ENCODE assay signal across 19 cellular contexts in genomic region chr13:88103824-88104223, GRCh38.
"Had no signal": no experiment of that assay in that cellular context is flagged by ENCODE, and none has a peak within 500 bp of the region (broad histone marks: within the 10 kb centered on the region; RNA-seq: fewer than 3 reads in every experiment).

No MANE protein-coding gene starts in this region.

- H3K27me3 Mint-ChIP-seq: activated naive CD4-positive, alpha-beta T cell treated with anti-CD3 and anti-CD28 coated beads, Interleukin-2, amount 50 U/mL, for 24 hours; effector memory CD8-positive, alpha-beta T cell; type B pancreatic cell had no signal

- H3K4me1 ChIP-seq: adrenal gland, foreskin keratinocyte, lower lobe of right lung had no signal

- H3K4me2 ChIP-seq: hepatocyte had no signal

- H3K79me2 ChIP-seq: hepatocyte had no signal

- H3K4me3 ChIP-seq: adrenal gland, hepatocyte, lower lobe of right lung had no signal

- H3K27ac ChIP-seq: adrenal gland, foreskin keratinocyte, hepatocyte, lower lobe of right lung, WERI-Rb-1 had no signal

- H3K36me3 ChIP-seq: adrenal gland, lower lobe of right lung, WERI-Rb-1 had no signal

- H3K4me3 Mint-ChIP-seq: activated naive CD4-positive, alpha-beta T cell treated with anti-CD3 and anti-CD28 coated beads, Interleukin-2, amount 50 U/mL, for 24 hours; effector memory CD8-positive, alpha-beta T cell; nephron; type B pancreatic cell had no signal

- ATAC-seq: effector memory CD8-positive, alpha-beta T cell; foreskin keratinocyte; left cardiac atrium; lower lobe of right lung had no signal

- DNase-seq: activated CD4-positive, alpha-beta T cell treated with anti-CD3 and anti-CD28 coated beads for 1 hour; activated CD8-positive, alpha-beta memory T cell treated with anti-CD3 and anti-CD28 coated beads for 24 hours; activated gamma-delta T cell; adrenal gland; effector memory CD8-positive, alpha-beta T cell; foreskin keratinocyte; left cardiac atrium; lower lobe of right lung; midbrain; occipital lobe; posterior cingulate gyrus; retina; stimulated activated CD4-positive, alpha-beta T cell treated with anti-CD3 and anti-CD28 coated beads, Interleukin-1b, Interleukin-23, amount 100 ng/mL, for 48 hours; stimulated activated naive CD4-positive, alpha-beta T cell treated with Interleukin-2 at 50 U/mL for 16 hours; WERI-Rb-1 had no signal

- H3K36me3 Mint-ChIP-seq: activated naive CD4-positive, alpha-beta T cell treated with anti-CD3 and anti-CD28 coated beads, Interleukin-2, amount 50 U/mL, for 24 hours; type B pancreatic cell had no signal

- H3K27ac Mint-ChIP-seq: activated naive CD4-positive, alpha-beta T cell treated with anti-CD3 and anti-CD28 coated beads, Interleukin-2, amount 50 U/mL, for 24 hours; effector memory CD8-positive, alpha-beta T cell; type B pancreatic cell had no signal

- H3K27me3 ChIP-seq: adrenal gland, foreskin keratinocyte, hepatocyte had no signal

- H3K9me3 Mint-ChIP-seq: type B pancreatic cell had no signal

- H2AFZ ChIP-seq: hepatocyte had no signal

- H3K9me3 ChIP-seq: adrenal gland, lower lobe of right lung had no signal

- H3K4me1 Mint-ChIP-seq: activated naive CD4-positive, alpha-beta T cell treated with anti-CD3 and anti-CD28 coated beads, Interleukin-2, amount 50 U/mL, for 24 hours had no signal
